8 cellular contexts compared by ENCODE assay signal in genomic region chr19:7682175-7682855, GRCh38. TPM values are rescaled to one million over a fixed set of nuclear protein-coding genes. Genes with fewer than 3 reads are reported as not detected.
DNase-seq lines count a peak whose midpoint lies in the region; ATAC-seq and TF ChIP-seq lines count a peak whose summit lies in the region.

No MANE protein-coding gene starts in this region.

- H3K4me3 ChIP-seq in NB4 (ENCODE audit: low read depth, low read length) (peak overlapping the region; percentile 74), neuronal stem cell (ENCODE audit: low read length in 2 of 2) (peak overlapping the region; percentile 2 to 97), lower leg skin (ENCODE audit: low read depth, poor library complexity, severe bottlenecking) (no peak overlapping the region)

- no peak for TF ChIP-seq CTCF in CD4-positive, alpha-beta T cell (IDR thresholded peaks at IDR 0.05)
- TF ChIP-seq CTCF in NB4 (IDR thresholded peaks at IDR 0.05; ENCODE audit: low read depth, low read length) (peak; percentile 2), lower leg skin (IDR thresholded peaks at IDR 0.05) (no peak)

- H3K18ac ChIP-seq in neuronal stem cell (ENCODE audit: low read length) = peak overlapping the region; percentile 64

- ATAC-seq in CD4-positive, alpha-beta T cell (ENCODE audit: poor library complexity) = no peak
- no peak for ATAC-seq in effector memory CD8-positive, alpha-beta T cell (replicated peaks)
- ATAC-seq in GM18868 (IDR thresholded peaks at IDR 0.05; ENCODE audit: unreplicated experiment) = no peak

- no CpG with 5 or more reads among the region's 74 CpGs for WGBS in neuronal stem cell (ENCODE audit: extremely low coverage in 2 of 2, insufficient read length in 2 of 2, insufficient replicate concordance in 1 of 2), 2 donors
- WGBS in lower leg skin, 2 donors = 84 to 86% methylated on average over 67 to 74 of the region's 74 CpGs

- peaks cover 18% of the 10 kb centered on the region for H3K27me3 Mint-ChIP-seq in CD4-positive, alpha-beta T cell
- peaks cover 13 to 25% of the 10 kb centered on the region in 2 donors for H3K27me3 Mint-ChIP-seq in effector memory CD8-positive, alpha-beta T cell

- H3K9me3 Mint-ChIP-seq in CD4-positive, alpha-beta T cell = no peaks in the 10 kb centered on the region
- no peaks in the 10 kb centered on the region for H3K9me3 Mint-ChIP-seq in effector memory CD8-positive, alpha-beta T cell

- no peak overlapping the region for H4K8ac ChIP-seq in neuronal stem cell (ENCODE audit: low read depth, low read length)

- peak overlapping the region; percentile 56 for H3K14ac ChIP-seq in neuronal stem cell (ENCODE audit: low read length)

- H3K23ac ChIP-seq in neuronal stem cell (ENCODE audit: low read depth, low read length, poor library complexity) = peak overlapping the region; percentile 83

- peak overlapping the region; percentile 48 for H2BK5ac ChIP-seq in neuronal stem cell (ENCODE audit: low read length)

- peak overlapping the region; percentile 97 for H3K4me3 Mint-ChIP-seq in CD4-positive, alpha-beta T cell
- peak overlapping the region; percentile 94 to 95 for H3K4me3 Mint-ChIP-seq in effector memory CD8-positive, alpha-beta T cell

- H3K36me3 Mint-ChIP-seq in CD4-positive, alpha-beta T cell (ENCODE audit: low read depth) = peaks cover 21% of the 10 kb centered on the region
- peaks cover 50% of the 10 kb centered on the region for H3K36me3 Mint-ChIP-seq in effector memory CD8-positive, alpha-beta T cell (ENCODE audit: insufficient read depth)

- H2BK12ac ChIP-seq in neuronal stem cell (ENCODE audit: low read length) = peak overlapping the region; percentile 58

- H4K91ac ChIP-seq in neuronal stem cell (ENCODE audit: low read depth, low read length, poor library complexity) = no peak overlapping the region

- peak overlapping the region; percentile 58 for H2BK15ac ChIP-seq in neuronal stem cell (ENCODE audit: low read length)

- H3K79me1 ChIP-seq in neuronal stem cell (ENCODE audit: low read depth, low read length) = peaks cover 17% of the 10 kb centered on the region

- peak overlapping the region; percentile 77 for H3K9ac ChIP-seq in neuronal stem cell (ENCODE audit: low read depth, low read length, poor library complexity)

- peak overlapping the region; percentile 90 for H3K27ac Mint-ChIP-seq in CD4-positive, alpha-beta T cell
- H3K27ac Mint-ChIP-seq in effector memory CD8-positive, alpha-beta T cell = peak overlapping the region in 1 of 2 donors; percentile 96

- no peaks in the 10 kb centered on the region for H3K9me3 ChIP-seq in CD4-positive, alpha-beta T cell (ENCODE audit: control insufficient read depth, low read length)
- no peaks in the 10 kb centered on the region for H3K9me3 ChIP-seq in neuronal stem cell (replicated peaks in 1 of 2; ENCODE audit: control insufficient read depth in 2 of 2, insufficient read depth in 1 of 2, low read depth in 1 of 2, low read length in 2 of 2)

- H3K36me3 ChIP-seq in neuronal stem cell (replicated peaks in 1 of 2; ENCODE audit: control insufficient read depth in 2 of 2, insufficient read depth in 2 of 2, low read length in 2 of 2) = peaks cover 16 to 21% of the 10 kb centered on the region in 2 donors

- peak overlapping the region; percentile 60 for H2AK5ac ChIP-seq in neuronal stem cell (ENCODE audit: low read depth, low read length)

- peak overlapping the region; percentile 91 for H2BK120ac ChIP-seq in neuronal stem cell (ENCODE audit: low read depth, low read length)

- POLR2A ChIA-PET in CD4-positive, alpha-beta T cell (lab: Charles Lee) = no interaction called here

- peak in 1 of 10 experiments; percentile 26 for DNase-seq in CD4-positive, alpha-beta T cell
- DNase-seq in NB4 (ENCODE audit: low read depth) = no peak
- DNase-seq in effector memory CD8-positive, alpha-beta T cell = no peak
- no peak for DNase-seq in neuronal stem cell (ENCODE audit: low spot score)
- DNase-seq in effector CD8-positive, alpha-beta T cell (lab: John Stamatoyannopoulos, UW) = no peak
- DNase-seq in stimulated activated CD4-positive, alpha-beta T cell treated with anti-CD3 and anti-CD28 coated beads, Interleukin-1b, Interleukin-23, amount 100 ng/mL, for 48 hours = no peak
- no peak for DNase-seq in lower leg skin (ENCODE audit: low spot score in 2 of 2)

- no peak overlapping the region for H2AFZ ChIP-seq in neuronal stem cell (ENCODE audit: low read length)

- H3K27ac ChIP-seq in CD4-positive, alpha-beta T cell (ENCODE audit: low read depth, low read length) = peak overlapping the region; percentile 83
- no peak overlapping the region for H3K27ac ChIP-seq in neuronal stem cell (replicated peaks; ENCODE audit: low read length)

- H3K4me2 ChIP-seq in neuronal stem cell (ENCODE audit: insufficient read depth, low read length, poor library complexity, severe bottlenecking) = peak overlapping the region; percentile 92

- CTCF ChIA-PET in CD4-positive, alpha-beta T cell (lab: Charles Lee) = interaction anchor here (2.2 to 3.1 kb wide), 2 partner anchors 113 to 118 kb away, joined by 30 to 39 read pairs; no protein-coding TSS in a partner anchor

- peaks cover 9 to 10% of the 10 kb centered on the region in 2 donors for H3K4me1 ChIP-seq in neuronal stem cell (ENCODE audit: control insufficient read depth in 2 of 2, insufficient read depth in 1 of 2, low read depth in 1 of 2, low read length in 2 of 2)

- H3K4me1 Mint-ChIP-seq in CD4-positive, alpha-beta T cell (ENCODE audit: low read depth) = peaks cover 28% of the 10 kb centered on the region
- H3K4me1 Mint-ChIP-seq in effector memory CD8-positive, alpha-beta T cell (ENCODE audit: low read depth in 2 of 2) = peaks cover 33 to 34% of the 10 kb centered on the region in 2 donors

- no peak overlapping the region for H3K4ac ChIP-seq in neuronal stem cell (ENCODE audit: low read length)

- intact Hi-C loops in CD4-positive, alpha-beta T cell (cut with DNase I, micrococcal nuclease) = loop anchor here in 1 of 2 experiments (5.0 to 10.0 kb wide), 2 partner anchors 328 to 580 kb away; no protein-coding TSS in a partner anchor
- intact Hi-C loops in lower leg skin (cut with DNase I; ENCODE audit: low total_unique reads) = loop anchor here (10.0 kb wide), 1 partner anchor 328 kb away; no protein-coding TSS in a partner anchor

- H3K27me3 ChIP-seq in CD4-positive, alpha-beta T cell (ENCODE audit: control insufficient read depth, insufficient read depth, low read length) = peaks cover 6% of the 10 kb centered on the region
- H3K27me3 ChIP-seq in neuronal stem cell (ENCODE audit: control insufficient read depth in 3 of 3, insufficient read depth in 3 of 3, low read depth in 1 of 3, low read length in 3 of 3) = peaks cover 0 to 11% (median 7%) of the 10 kb centered on the region in 3 experiments

- TF ChIP-seq POLR2A in NB4 (IDR thresholded peaks at IDR 0.05; ENCODE audit: extremely low read depth, insufficient read length) = no peak
- no peak for TF ChIP-seq POLR2A in lower leg skin (IDR thresholded peaks at IDR 0.05)

RNA-seq across cellular contexts. Expression of gene TRAPPC5, which starts 1.7 kb away (rescaled TPM):
- 10 to 100 TPM; 41.3 to 43.4 TPM for total RNA-seq in CD4-positive, alpha-beta T cell
- polyA plus RNA-seq in neuronal stem cell (2013, experiment 1 of 2) = 57.8 TPM
- 52.6 TPM for polyA plus RNA-seq in neuronal stem cell (2013, experiment 2 of 2)
- 100 to 1,000 TPM; 115 to 197 (median 143) TPM for total RNA-seq in lower leg skin

RNA-seq across cellular contexts. Expression of gene MCEMP1, which starts 5.4 kb away (rescaled TPM):
- under 1 TPM in 1 of 2 experiments, not detected in 1; 0.38 TPM for total RNA-seq in CD4-positive, alpha-beta T cell
- not detected for polyA plus RNA-seq in neuronal stem cell (2013, experiment 1 of 2)
- not detected for polyA plus RNA-seq in neuronal stem cell (2013, experiment 2 of 2)
- total RNA-seq in lower leg skin = not detected

RNA-seq across cellular contexts. Expression of gene RETN, which starts 13.5 kb away (rescaled TPM):
- total RNA-seq in CD4-positive, alpha-beta T cell = not detected
- not detected for polyA plus RNA-seq in neuronal stem cell (2013, experiment 1 of 2)
- not detected for polyA plus RNA-seq in neuronal stem cell (2013, experiment 2 of 2)
- total RNA-seq in lower leg skin = not detected

RNA-seq across cellular contexts. Expression of gene FCER2, which starts 19.6 kb away (rescaled TPM):
- total RNA-seq in CD4-positive, alpha-beta T cell = not detected
- polyA plus RNA-seq in neuronal stem cell (2013, experiment 1 of 2) = 0.03 TPM
- polyA plus RNA-seq in neuronal stem cell (2013, experiment 2 of 2) = not detected
- total RNA-seq in lower leg skin = not detected

RNA-seq across cellular contexts. Expression of gene STXBP2, which starts 45.4 kb away (rescaled TPM):
- 100 to 1,000 TPM; 234 to 241 TPM for total RNA-seq in CD4-positive, alpha-beta T cell
- 15.8 TPM for polyA plus RNA-seq in neuronal stem cell (2013, experiment 1 of 2)
- polyA plus RNA-seq in neuronal stem cell (2013, experiment 2 of 2) = 14.9 TPM
- total RNA-seq in lower leg skin = 100 to 1,000 TPM in 1 of 4 donors, 10 to 100 TPM in 3; 43.8 to 109 (median 69.9) TPM
